Comparison of ENCODE assay signal across 9 cellular contexts in genomic region chr5:34854459-34855174, GRCh38. TPM values are rescaled to one million over a fixed set of nuclear protein-coding genes. Genes with fewer than 3 reads are reported as not detected.
DNase-seq lines count a peak whose midpoint lies in the region; ATAC-seq, FAIRE-seq and TF ChIP-seq lines count a peak whose summit lies in the region.
"Had no signal": no experiment of that assay in that cellular context is flagged by ENCODE, and none has a peak within 500 bp of the region (broad histone marks: within the 10 kb centered on the region; RNA-seq: fewer than 3 reads in every experiment).

No MANE protein-coding gene starts in this region.

- CTCF ChIA-PET in A673 (lab: Charles Lee) = no interaction called here

- H3K4me3 ChIP-seq in A673 (ENCODE audit: low read depth, low read length, poor library complexity, severe bottlenecking) = no peak overlapping the region

- intact Hi-C loops in A673 (cut with micrococcal nuclease; ENCODE audit: unreplicated experiment) = no loop called here

- H3K36me3 ChIP-seq in A673 (ENCODE audit: insufficient read depth, low read length, poor library complexity, severe bottlenecking) = no peaks in the 10 kb centered on the region

- BruUV-seq in A673 (replicated peaks; lab: Mats Ljungman, UMichigan) = no TSS peak

- no peaks in the 10 kb centered on the region for H3K9me3 ChIP-seq in A673 (ENCODE audit: low read depth, low read length, poor library complexity, severe bottlenecking)

- peaks cover 16% of the 10 kb centered on the region for H3K4me1 ChIP-seq in A673 (ENCODE audit: insufficient read depth, low read length, poor library complexity, severe bottlenecking)

- no peak for TF ChIP-seq CTCF in A673 (conservative IDR thresholded peaks at IDR 0.05; ENCODE audit: low read depth, low read length)

- no peak for FAIRE-seq in H54 (lab: Jason Lieb, UNC)

- DNase-seq in A673 (ENCODE audit: low spot score) = peak; percentile 90
- DNase-seq in NCI-H510A treated with DMSO at 0.1 percent for 48 hours (lab: John Stamatoyannopoulos, UW) = peak; percentile 96
- no peak for DNase-seq in NOMO-1 treated with DMSO at 0.1 percent for 48 hours (lab: John Stamatoyannopoulos, UW; ENCODE audit: unreplicated experiment)
- no peak for DNase-seq in cortex of kidney (lab: John Stamatoyannopoulos, UW)
- DNase-seq in occipital lobe (lab: John Stamatoyannopoulos, UW) = no peak
- no peak for DNase-seq in H54 (ENCODE audit: insufficient read length, low spot score)
- DNase-seq: 8988T had no signal

- POLR2A ChIA-PET in A673 (lab: Charles Lee; ENCODE audit: low non-redundant PET) = no interaction called here

- H3K27me3 ChIP-seq in A673 (replicated peaks; ENCODE audit: insufficient read depth, low read depth, low read length, poor library complexity) = peaks cover 20% of the 10 kb centered on the region

- no peak for TF ChIP-seq POLR2A in H54 (IDR thresholded peaks at IDR 0.05; ENCODE audit: low read depth, low read length)

- ATAC-seq in GM19455 (IDR thresholded peaks at IDR 0.05; ENCODE audit: unreplicated experiment) (peak; percentile 96), HG03139 (IDR thresholded peaks at IDR 0.05; ENCODE audit: unreplicated experiment) (peak; percentile 96)

- no peak overlapping the region for H3K27ac ChIP-seq in A673 (ENCODE audit: low read depth, low read length, poor library complexity, severe bottlenecking)

RNA-seq across cellular contexts. Expression of gene TTC23L, which starts 15.7 kb away (rescaled TPM):
- total RNA-seq in A673 (2021) (0.41 and 0.55 TPM in 2 replicates), occipital lobe (3.4 TPM)

Comparison
In these comparisons a context has a peak if more than half of its experiments do, and no peak if none do; other contexts are left out.
1. DNase-seq: peak in A673 (single experiment) and NCI-H510A treated with DMSO at 0.1 percent for 48 hours (single experiment); none in NOMO-1 treated with DMSO at 0.1 percent for 48 hours (single experiment), cortex of kidney (single experiment), occipital lobe (single experiment) and H54 (single experiment).